Comparison of ENCODE assay signal across 1 cellular context in genomic region chr17:63082273-63082861, GRCh38.
TF ChIP-seq lines count a peak whose summit lies in the region.

No MANE protein-coding gene starts in this region.

TF ChIP-seq in GM23338, 12 proteins besides CTCF, POLR2A, EP300 and RAD21 (continued from another document):
- TF ChIP-seq ZNF462 (CRISPR knock-in tag; IDR thresholded peaks at IDR 0.05) (no peak), CREB1 (CRISPR knock-in tag; IDR thresholded peaks at IDR 0.05; ENCODE audit: low read depth) (no peak), ETS1 (IDR thresholded peaks at IDR 0.05) (no peak)
